In genomic region chr3:126606021-126606420, GRCh38 we compare ENCODE assay signal across 15 cellular contexts.
DNase-seq lines count a peak whose midpoint lies in the region; ATAC-seq lines count a peak whose summit lies in the region.
"Had no signal": no experiment of that assay in that cellular context is flagged by ENCODE, and none has a peak within 500 bp of the region (broad histone marks: within the 10 kb centered on the region; RNA-seq: fewer than 3 reads in every experiment).

No MANE protein-coding gene starts in this region.

- peaks cover 0 to 3% of the 10 kb centered on the region in 2 donors for H3K36me3 Mint-ChIP-seq in stimulated activated naive B cell treated with anti-CD40 and anti-IgM and Interleukin-4, amounts not matched to agents 10 μg/mL and 1 μg/mL and 100 μg/mL, for 72 hours

- H3K27ac Mint-ChIP-seq in stimulated activated naive B cell treated with anti-CD40 and anti-IgM and Interleukin-4, amounts not matched to agents 10 μg/mL and 1 μg/mL and 100 μg/mL, for 72 hours, result no peak overlapping the region
- H3K27ac Mint-ChIP-seq: CD4-positive, alpha-beta memory T cell had no signal

- no peak overlapping the region for H3K4me3 Mint-ChIP-seq in stimulated activated naive B cell treated with anti-CD40 and anti-IgM and Interleukin-4, amounts not matched to agents 10 μg/mL and 1 μg/mL and 100 μg/mL, for 72 hours
- H3K4me3 Mint-ChIP-seq: CD4-positive, alpha-beta memory T cell had no signal

- no peaks in the 10 kb centered on the region for H3K9me3 Mint-ChIP-seq in stimulated activated naive B cell treated with anti-CD40 and anti-IgM and Interleukin-4, amounts not matched to agents 10 μg/mL and 1 μg/mL and 100 μg/mL, for 72 hours

- no peaks in the 10 kb centered on the region for H3K4me1 Mint-ChIP-seq in stimulated activated naive B cell treated with anti-CD40 and anti-IgM and Interleukin-4, amounts not matched to agents 10 μg/mL and 1 μg/mL and 100 μg/mL, for 72 hours

- peak overlapping the region; percentile 27 for H3K27ac ChIP-seq in caudate nucleus (ENCODE audit: low read depth, low read length)
- H3K27ac ChIP-seq: C4-2B had no signal

- no peaks in the 10 kb centered on the region for H3K27me3 Mint-ChIP-seq in stimulated activated naive B cell treated with anti-CD40 and anti-IgM and Interleukin-4, amounts not matched to agents 10 μg/mL and 1 μg/mL and 100 μg/mL, for 72 hours

- intact Hi-C loops in posterior cingulate gyrus (cut with DNase I), result loop anchor here (5.0 kb wide), 1 partner anchor 84 kb away; the partner anchor contains the start of gene CHST13

- no peak for ATAC-seq in GM18502 (IDR thresholded peaks at IDR 0.05; ENCODE audit: poor library complexity, unreplicated experiment)
- ATAC-seq in stimulated activated naive B cell treated with anti-CD40 and anti-IgM and Interleukin-4, amounts not matched to agents 10 μg/mL and 1 μg/mL and 100 μg/mL, for 72 hours (replicated peaks), result no peak
- ATAC-seq: HepG2 had no signal

- peak in 34 of 61 donors; percentile 2 to 84 (median 32) for DNase-seq in caudate nucleus (lab: John Stamatoyannopoulos, UW)
- DNase-seq in inferior parietal cortex (ENCODE audit: extremely low spot score), result peak; percentile 54
- peak; percentile 24 for DNase-seq in pons (ENCODE audit: low spot score)
- no peak for DNase-seq in posterior cingulate gyrus
- DNase-seq in stimulated activated naive B cell treated with anti-CD40 and anti-IgM and Interleukin-4, amounts not matched to agents 10 μg/mL and 1 μg/mL and 100 μg/mL, for 72 hours, result no peak
- DNase-seq in iPS-NIHi7 (ENCODE audit: extremely low spot score), result no peak
- DNase-seq: BE2C; CD4-positive, alpha-beta memory T cell; DMS153; DMS79 treated with DMSO at 0.1 percent for 48 hours; EL; GDM1 had no signal

Comparison
In these comparisons a context has a peak if more than half of its experiments do, and no peak if none do; other contexts are left out.
1. DNase-seq: peak in caudate nucleus (34 of 61), inferior parietal cortex (single experiment) and pons (single experiment); none in posterior cingulate gyrus (0 of 10), stimulated activated naive B cell treated with anti-CD40 and anti-IgM and Interleukin-4, amounts not matched to agents 10 μg/mL and 1 μg/mL and 100 μg/mL, for 72 hours (single experiment) and iPS-NIHi7 (single experiment).